In genomic region chr3:23740517-23741402, GRCh38 we compare ENCODE assay signal across 8 cellular contexts.
A peak's percentile ranks its signal among the peaks of the same experiment; 100 is the strongest.
DNase-seq lines count a peak whose midpoint lies in the region; ATAC-seq and TF ChIP-seq lines count a peak whose summit lies in the region.

No MANE protein-coding gene starts in this region.

- peak; percentile 76 for ATAC-seq in HG03039 (IDR thresholded peaks at IDR 0.05; ENCODE audit: unreplicated experiment)

- WGBS in thyroid gland, 2 donors = 73 to 76% methylated on average over 8 of the region's 8 CpGs

- no peaks in the 10 kb centered on the region for H3K27me3 ChIP-seq in thyroid gland

- H3K36me3 ChIP-seq in thyroid gland = no peaks in the 10 kb centered on the region

- DNase-seq in stimulated activated CD4-positive, alpha-beta T cell treated with anti-CD3 and anti-CD28 coated beads, Interleukin-15, amount 100 ng/mL, for 48 hours (ENCODE audit: low read depth in 2 of 2) = peak; percentile 10 to 43
- no peak for DNase-seq in stimulated activated CD4-positive, alpha-beta T cell treated with anti-CD3 and anti-CD28 coated beads, Interleukin-2, amount 100 ng/mL, for 48 hours
- DNase-seq in RKO (ENCODE audit: low spot score) = peak; percentile 61
- DNase-seq in epithelial cell of prostate (ENCODE audit: low read depth, low spot score) = peak; percentile 91
- DNase-seq in thyroid gland = peak; percentile 67 to 69
- DNase-seq in NCI-H510A (lab: John Stamatoyannopoulos, UW) = no peak
- no peak for DNase-seq in foreskin melanocyte

- no peak for TF ChIP-seq CTCF in thyroid gland (IDR thresholded peaks at IDR 0.05)

- H3K27ac ChIP-seq in epithelial cell of prostate = peak overlapping the region; percentile 99
- H3K27ac ChIP-seq in thyroid gland = peak overlapping the region; percentile 66 to 85 (median 77)

- TF ChIP-seq POLR2A in thyroid gland (IDR thresholded peaks at IDR 0.05) = no peak

- intact Hi-C loops in thyroid gland (cut with DNase I) = no loop called here

- peaks cover 32 to 47% of the 10 kb centered on the region in 2 donors for H3K4me1 ChIP-seq in thyroid gland

- H3K4me3 ChIP-seq in thyroid gland (replicated peaks in 1 of 3) = no peak overlapping the region

- H3K9me3 ChIP-seq in thyroid gland = no peaks in the 10 kb centered on the region

Comparison
In these comparisons a context has a peak if more than half of its experiments do, and no peak if none do; other contexts are left out.
1. DNase-seq: peak in stimulated activated CD4-positive, alpha-beta T cell treated with anti-CD3 and anti-CD28 coated beads, Interleukin-15, amount 100 ng/mL, for 48 hours (2 of 2), RKO (single experiment), epithelial cell of prostate (single experiment) and thyroid gland (2 of 2); none in stimulated activated CD4-positive, alpha-beta T cell treated with anti-CD3 and anti-CD28 coated beads, Interleukin-2, amount 100 ng/mL, for 48 hours (0 of 2), NCI-H510A (single experiment) and foreskin melanocyte (single experiment).